8 cellular contexts compared by ENCODE assay signal in the genomic region with DNA sequence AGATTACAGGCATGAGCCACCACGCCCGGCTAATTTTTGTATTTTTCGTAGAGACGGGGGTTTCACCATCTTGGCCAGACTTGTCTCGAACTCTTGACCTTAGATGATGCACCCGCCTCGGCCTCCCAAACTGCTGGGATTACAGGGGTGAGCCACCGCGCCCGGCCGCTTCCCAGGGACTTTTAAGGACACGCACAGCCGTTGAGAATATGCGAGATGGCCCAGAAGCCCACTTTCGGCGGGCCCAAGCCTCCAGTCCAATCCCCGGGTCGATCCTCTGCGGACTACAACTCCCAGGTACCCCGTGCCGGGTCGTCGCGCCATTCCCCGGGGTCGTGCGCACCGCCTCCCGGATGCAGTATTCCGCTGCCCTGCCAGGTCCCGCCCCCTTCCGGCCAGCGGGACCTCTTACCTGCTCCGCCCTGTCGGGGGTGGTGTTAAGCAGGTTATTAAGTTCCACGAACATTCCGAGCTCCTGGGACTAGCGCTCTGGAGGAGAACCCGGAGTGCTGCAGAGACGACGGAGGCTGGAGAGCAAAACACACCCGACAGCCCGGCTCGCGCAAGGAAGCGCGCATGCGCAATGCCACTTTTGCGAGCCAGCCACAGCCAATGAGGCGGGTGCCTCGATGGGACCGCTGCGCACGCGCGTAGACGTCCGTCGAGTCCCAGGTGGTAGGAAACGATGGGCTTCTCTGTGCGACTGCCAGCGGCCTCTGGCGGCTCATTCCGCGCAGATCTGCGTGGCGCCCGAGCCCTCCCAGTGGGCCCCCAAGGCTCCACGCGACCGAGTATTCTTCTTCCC.
A peak's percentile ranks its signal among the peaks of the same experiment; 100 is the strongest.
DNase-seq lines count a peak whose midpoint lies in the region; ATAC-seq lines count a peak whose summit lies in the region.

A gene with protein sequence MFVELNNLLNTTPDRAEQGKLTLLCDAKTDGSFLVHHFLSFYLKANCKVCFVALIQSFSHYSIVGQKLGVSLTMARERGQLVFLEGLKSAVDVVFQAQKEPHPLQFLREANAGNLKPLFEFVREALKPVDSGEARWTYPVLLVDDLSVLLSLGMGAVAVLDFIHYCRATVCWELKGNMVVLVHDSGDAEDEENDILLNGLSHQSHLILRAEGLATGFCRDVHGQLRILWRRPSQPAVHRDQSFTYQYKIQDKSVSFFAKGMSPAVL (minus strand): TSS at position 588 of the 805 bp plus-strand sequence. CDS start 122 bp downstream, at position 466.

- DNase-seq in AG20443 (ENCODE audit: low spot score) = peak; percentile 99
- peak; percentile 90 for DNase-seq in NCI-H345 treated with DMSO at 0.1 percent for 48 hours (lab: John Stamatoyannopoulos, UW; ENCODE audit: unreplicated experiment)
- DNase-seq in activated CD4-positive, CD25-positive, alpha-beta regulatory T cell (lab: John Stamatoyannopoulos, UW) = peak; percentile 96 to 98 (median 97)
- DNase-seq in central memory CD4-positive, alpha-beta T cell = peak; percentile 98
- peak; percentile 96 for DNase-seq in inferior parietal cortex (ENCODE audit: extremely low spot score)
- peak; percentile 94 to 95 for DNase-seq in stimulated activated CD4-positive, alpha-beta T cell treated with anti-CD3 and anti-CD28 coated beads, Interleukin-12 subunit alpha, Interleukin-12 subunit beta, amount 100 ng/mL, for 24 hours (ENCODE audit: low read depth in 2 of 2)

- ATAC-seq in GM19025 (IDR thresholded peaks at IDR 0.05; ENCODE audit: low read depth, unreplicated experiment) (peak; percentile 93), HG03342 (IDR thresholded peaks at IDR 0.05; ENCODE audit: unreplicated experiment) (peak; percentile 94)

Comparison
In these comparisons a context has a peak if more than half of its experiments do, and no peak if none do; other contexts are left out.
1. Peak in every context shown above with its lines: DNase-seq and ATAC-seq.